Comparison of ENCODE assay signal across 22 cellular contexts in the genomic region with DNA sequence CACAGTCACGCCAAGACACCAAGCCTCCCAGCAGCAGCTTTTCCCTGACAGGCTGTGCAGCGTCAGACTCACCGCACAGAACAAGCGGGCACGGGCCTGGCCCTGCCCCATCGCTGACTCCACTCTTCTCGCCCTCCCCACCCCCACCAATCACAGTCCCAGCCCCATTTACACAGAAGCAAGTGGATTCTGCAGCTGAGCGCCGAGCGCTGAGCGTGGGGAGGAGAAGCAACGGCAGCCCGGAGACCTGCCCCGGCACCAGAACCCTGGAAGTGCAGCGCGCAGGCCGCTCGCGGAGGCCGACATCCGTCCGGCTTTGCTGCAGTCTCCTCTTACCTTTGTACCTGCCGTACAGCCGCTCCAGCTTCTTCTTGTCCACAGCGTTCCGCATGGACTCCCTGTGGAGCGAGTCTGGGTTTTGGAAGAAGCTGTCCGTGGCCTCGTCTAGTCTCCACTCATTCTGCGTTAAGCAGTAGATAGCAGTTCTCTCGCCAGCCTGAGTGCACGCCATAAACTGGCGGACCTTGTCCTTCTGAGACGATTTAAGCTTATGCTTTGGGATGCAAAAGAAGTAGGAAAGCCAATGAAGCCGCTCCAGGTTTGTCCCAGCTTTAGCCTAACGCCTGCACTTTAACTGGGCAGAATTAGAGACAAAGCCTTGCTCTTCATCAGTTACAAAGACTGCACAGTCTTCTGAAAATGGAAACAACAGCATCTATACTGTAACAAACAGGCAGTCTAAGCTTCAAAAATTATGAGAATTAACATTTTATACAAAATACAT. TPM values are rescaled to one million over a fixed set of nuclear protein-coding genes. Genes with fewer than 3 reads are reported as not detected.
DNase-seq lines count a peak whose midpoint lies in the region; FAIRE-seq and TF ChIP-seq lines count a peak whose summit lies in the region.
"Had no signal": no experiment of that assay in that cellular context is flagged by ENCODE, and none has a peak within 500 bp of the region (broad histone marks: within the 10 kb centered on the region; RNA-seq: fewer than 3 reads in every experiment).

No MANE protein-coding gene starts in this region.

- CTCF ChIA-PET in HEK293 (lab: Yijun Ruan, JAX) = interaction anchor here (0.7 to 1.1 kb wide), 3 partner anchors 9 to 78 kb away, joined by 3 to 4 read pairs (median 3); no protein-coding TSS in a partner anchor

- TF ChIP-seq CTCF in HEK293 (tag by site-specific recombination; IDR thresholded peaks at IDR 0.05) (no peak), dorsolateral prefrontal cortex (IDR thresholded peaks at IDR 0.05 in 54 of 56, conservative IDR thresholded peaks at IDR 0.05 in 2 of 56; ENCODE audit: low read depth in 1 of 56, partially characterized antibody in 56 of 56) (no peak), kidney (IDR thresholded peaks at IDR 0.05; ENCODE audit: borderline replicate concordance, extremely low read depth, insufficient read depth) (no peak), retinal pigment epithelial cell (conservative IDR thresholded peaks at IDR 0.05; ENCODE audit: low read depth, low read length) (no peak), GM13976 (IDR thresholded peaks at IDR 0.05; ENCODE audit: borderline replicate concordance, control extremely low read depth, extremely low read depth, insufficient read depth, missing control alignments) (no peak), Peyer's patch (IDR thresholded peaks at IDR 0.05) (no peak), osteoblast (IDR thresholded peaks at IDR 0.05; ENCODE audit: extremely low read depth, low read depth, low read length) (no peak)

- intact Hi-C loops in dorsolateral prefrontal cortex (cut with DNase I) (loop anchor here in 1 of 2 donors (10.0 kb wide), 1 partner anchor 279 kb away; a partner anchor contains a TSS), kidney (cut with DNase I) (no loop called here)

- H3K27me3 ChIP-seq in dorsolateral prefrontal cortex (no peaks in the 10 kb centered on the region), Peyer's patch (no peaks in the 10 kb centered on the region), osteoblast (ENCODE audit: insufficient read depth, low read length) (no peaks in the 10 kb centered on the region)
- H3K27me3 ChIP-seq: neutrophil, SJCRH30, upper lobe of right lung had no signal

- POLR2A ChIA-PET in HEK293 (lab: Yijun Ruan, JAX) = no interaction called here

- H3K27ac ChIP-seq in HEK293 (ENCODE audit: extremely low read depth, low read depth, low read length) = no peak overlapping the region
- H3K27ac ChIP-seq in dorsolateral prefrontal cortex = peak overlapping the region in 49 of 59 donors; percentile 10 to 84 (median 64)
- H3K27ac ChIP-seq in kidney (ENCODE audit: low read depth in 2 of 2, low read length in 2 of 2) = peak overlapping the region in 1 of 2 donors; percentile 10
- H3K27ac ChIP-seq in Peyer's patch = no peak overlapping the region
- H3K27ac ChIP-seq in osteoblast (ENCODE audit: low read depth, low read length) = no peak overlapping the region
- H3K27ac ChIP-seq: HL-60, neutrophil, SJCRH30, upper lobe of right lung had no signal

- no peak for FAIRE-seq in kidney (lab: Jason Lieb, UNC)
- FAIRE-seq: islet of Langerhans had no signal

- H3K4me3 ChIP-seq in HEK293 (ENCODE audit: low read depth, low read length) = no peak overlapping the region
- peak overlapping the region in 54 of 59 donors; percentile 3 to 58 (median 37) for H3K4me3 ChIP-seq in dorsolateral prefrontal cortex
- H3K4me3 ChIP-seq in kidney (ENCODE audit: low read length in 2 of 2) = peak overlapping the region; percentile 25 to 50
- peak overlapping the region; percentile 28 for H3K4me3 ChIP-seq in retinal pigment epithelial cell (ENCODE audit: low read length)
- no peak overlapping the region for H3K4me3 ChIP-seq in Peyer's patch
- H3K4me3 ChIP-seq in osteoblast (ENCODE audit: insufficient read depth, low read length) = no peak overlapping the region
- H3K4me3 ChIP-seq: SJCRH30, upper lobe of right lung had no signal

- no peak overlapping the region for H3K9ac ChIP-seq in kidney (ENCODE audit: low read length in 2 of 2)

- peaks cover 72% of the 10 kb centered on the region for H3K79me2 ChIP-seq in osteoblast (ENCODE audit: insufficient read depth, low read length)

- H3K36me3 ChIP-seq in HEK293 (ENCODE audit: control insufficient read depth in 2 of 2, insufficient read depth in 1 of 2, low read length in 2 of 2) (peaks cover 13 to 24% of the 10 kb centered on the region in 2 experiments), kidney (ENCODE audit: control insufficient read depth in 1 of 2, insufficient read depth in 2 of 2, low read length in 2 of 2) (peaks cover 3% of the 10 kb centered on the region in 2 donors), Peyer's patch (peaks cover 0 to 17% (median 0%) of the 10 kb centered on the region in 3 donors), osteoblast (ENCODE audit: insufficient read depth, low read length) (peaks cover 11% of the 10 kb centered on the region)

- no peak overlapping the region for H3K4me2 ChIP-seq in osteoblast (ENCODE audit: insufficient read depth, low read length)

- peak in 1 of 10 donors; percentile 51 for DNase-seq in dorsolateral prefrontal cortex
- no peak for DNase-seq in kidney
- DNase-seq in retinal pigment epithelial cell (ENCODE audit: low read depth) = no peak
- no peak for DNase-seq in GM13976 (ENCODE audit: low spot score)
- no peak for DNase-seq in Peyer's patch
- DNase-seq in osteoblast (ENCODE audit: insufficient read length, low spot score, missing footprints) = no peak
- DNase-seq in NCI-H524 (lab: John Stamatoyannopoulos, UW) = no peak
- DNase-seq: activated CD4-positive, CD25-positive, alpha-beta regulatory T cell treated with anti-CD3 and anti-CD28 coated beads, Interleukin-2, amount 50 U/mL, for 72 hours; activated CD8-positive, alpha-beta memory T cell treated with anti-CD3 and anti-CD28 coated beads, Interleukin-2, amount 10 ng/mL, durations not matched to agents 7 days and 5 days; activated gamma-delta T cell; CD4-positive, CD25-positive, alpha-beta regulatory T cell; cortex of kidney; GOT3; NCI-H187 treated with DMSO at 0.1 percent for 48 hours; NCI-H510A treated with DMSO at 0.1 percent for 48 hours; SJCRH30; stimulated activated CD4-positive, alpha-beta T cell treated with anti-CD3 and anti-CD28 coated beads, Interleukin-12 subunit alpha, Interleukin-12 subunit beta, amount 100 ng/mL, for 4 hours; upper lobe of right lung had no signal

- no peak for TF ChIP-seq POLR2A in Peyer's patch (IDR thresholded peaks at IDR 0.05)

- in situ Hi-C loops in GM13976 (cut with MboI; ENCODE audit: low sequenced_read_pairs, unreplicated experiment) = no loop called here

- H2AFZ ChIP-seq in osteoblast (ENCODE audit: low read length) = no peak overlapping the region

- H3K9me3 ChIP-seq in HEK293 (ENCODE audit: control insufficient read depth, insufficient read depth, low read depth, low read length) (no peaks in the 10 kb centered on the region), kidney (ENCODE audit: control insufficient read depth in 1 of 2, low read length in 2 of 2) (no peaks in the 10 kb centered on the region), Peyer's patch (no peaks in the 10 kb centered on the region), osteoblast (ENCODE audit: low read depth, low read length) (no peaks in the 10 kb centered on the region)
- H3K9me3 ChIP-seq: neutrophil, SJCRH30, upper lobe of right lung had no signal

- peaks cover 8% of the 10 kb centered on the region for H3K4me1 ChIP-seq in HEK293 (ENCODE audit: control insufficient read depth, insufficient read depth, low read length)
- H3K4me1 ChIP-seq in kidney (ENCODE audit: control insufficient read depth in 1 of 2, insufficient read depth in 1 of 2, low read depth in 1 of 2, low read length in 2 of 2) = peaks cover 2 to 7% of the 10 kb centered on the region in 2 donors
- H3K4me1 ChIP-seq in Peyer's patch = peaks cover 0 to 16% (median 0%) of the 10 kb centered on the region in 4 donors
- peaks cover 4% of the 10 kb centered on the region for H3K4me1 ChIP-seq in osteoblast (ENCODE audit: insufficient read depth, low read length)
- H3K4me1 ChIP-seq: upper lobe of right lung had no signal

- peaks cover 30% of the 10 kb centered on the region for H4K20me1 ChIP-seq in osteoblast (ENCODE audit: insufficient read depth, low read length)

TF ChIP-seq in HEK293, 187 proteins besides CTCF, POLR2A, EP300 and RAD21:
- TF ChIP-seq ZBTB48 (tag by site-specific recombination; IDR thresholded peaks at IDR 0.05) = no peak
- TF ChIP-seq ZNF37A (tag by site-specific recombination; IDR thresholded peaks at IDR 0.05) = no peak
- TF ChIP-seq ZNF24 (tag by site-specific recombination; IDR thresholded peaks at IDR 0.05) = no peak
- TF ChIP-seq, protein P1, sequence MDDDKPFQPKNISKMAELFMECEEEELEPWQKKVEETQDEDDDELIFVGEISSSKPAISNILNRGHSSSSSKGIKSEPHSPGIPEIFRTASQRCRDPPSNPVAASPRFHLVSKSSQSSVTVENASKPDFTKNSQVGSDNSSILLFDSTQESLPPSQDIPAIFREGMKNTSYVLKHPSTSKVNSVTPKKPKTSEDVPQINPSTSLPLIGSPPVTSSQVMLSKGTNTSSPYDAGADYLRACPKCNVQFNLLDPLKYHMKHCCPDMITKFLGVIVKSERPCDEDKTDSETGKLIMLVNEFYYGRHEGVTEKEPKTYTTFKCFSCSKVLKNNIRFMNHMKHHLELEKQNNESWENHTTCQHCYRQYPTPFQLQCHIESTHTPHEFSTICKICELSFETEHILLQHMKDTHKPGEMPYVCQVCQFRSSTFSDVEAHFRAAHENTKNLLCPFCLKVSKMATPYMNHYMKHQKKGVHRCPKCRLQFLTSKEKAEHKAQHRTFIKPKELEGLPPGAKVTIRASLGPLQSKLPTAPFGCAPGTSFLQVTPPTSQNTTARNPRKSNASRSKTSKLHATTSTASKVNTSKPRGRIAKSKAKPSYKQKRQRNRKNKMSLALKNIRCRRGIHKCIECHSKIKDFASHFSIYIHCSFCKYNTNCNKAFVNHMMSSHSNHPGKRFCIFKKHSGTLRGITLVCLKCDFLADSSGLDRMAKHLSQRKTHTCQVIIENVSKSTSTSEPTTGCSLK (tag by site-specific recombination; IDR thresholded peaks at IDR 0.05) = no peak
- no peak for TF ChIP-seq ZNF10 (tag by site-specific recombination; IDR thresholded peaks at IDR 0.05)
- 0 out of 2 replicates have a peak, but pooled peaks have one; percentile 17 for TF ChIP-seq ZNF600 (tag by site-specific recombination; IDR thresholded peaks at IDR 0.05)

RNA-seq across cellular contexts. Expression of a gene that starts 6.8 kb away (rescaled TPM):
- total RNA-seq in dorsolateral prefrontal cortex (10 to 100 TPM; 27.6 to 95.6 (median 60.2) TPM), kidney (19.5 TPM), Peyer's patch (10 to 100 TPM; 23.9 to 29.1 (median 26.9) TPM), osteoblast (12.1 and 14.8 TPM in 2 replicates)
- 7.6 TPM for polyA plus RNA-seq in kidney (ENCODE audit: insufficient read depth, low read depth, low replicate concordance)

RNA-seq across cellular contexts. Expression of a gene that starts 30.4 kb away (rescaled TPM):
- total RNA-seq in dorsolateral prefrontal cortex = 10 to 100 TPM in 115 of 120 experiments, 1 to 10 TPM in 5; 5.4 to 26.4 (median 17.8) TPM
- total RNA-seq in kidney = 1.5 TPM
- polyA plus RNA-seq in kidney (ENCODE audit: insufficient read depth, low read depth, low replicate concordance) = 1.1 TPM
- total RNA-seq in Peyer's patch = 10 to 100 TPM in 1 of 4 donors, 1 to 10 TPM in 2, not detected in 1; 3.9 to 15.2 (median 5.8) TPM
- total RNA-seq in osteoblast = 3.8 and 5.1 TPM in 2 replicates

Comparison
In these comparisons a context has a peak if more than half of its experiments do, and no peak if none do; other contexts are left out.
1. H3K27ac ChIP-seq: peak in dorsolateral prefrontal cortex (49 of 59); none in HEK293 (single experiment), Peyer's patch (0 of 4) and osteoblast (single experiment).
2. H3K4me3 ChIP-seq: peak in dorsolateral prefrontal cortex (54 of 59), kidney (2 of 2) and retinal pigment epithelial cell (single experiment); none in HEK293 (single experiment), Peyer's patch (0 of 4) and osteoblast (single experiment).